In genomic region chr3:173826416-173826815, GRCh38 we compare ENCODE assay signal across 26 cellular contexts.
"Had no signal": no experiment of that assay in that cellular context is flagged by ENCODE, and none has a peak within 500 bp of the region (broad histone marks: within the 10 kb centered on the region; RNA-seq: fewer than 3 reads in every experiment).

No MANE protein-coding gene starts in this region.

- H3K27ac ChIP-seq: brain microvascular endothelial cell, gastrocnemius medialis, sigmoid colon, thoracic aorta, vagina had no signal

- H3K27ac Mint-ChIP-seq: activated CD4-positive, alpha-beta memory T cell treated with anti-CD3 and anti-CD28 coated beads, Interleukin-2, amount 10 ng/mL, durations not matched to agents 7 days and 5 days; activated CD4-positive, alpha-beta T cell treated with anti-CD3 and anti-CD28 coated beads, Interleukin-2, amount 10 ng/mL, durations not matched to agents 24 days and 14 days; activated naive CD8-positive, alpha-beta T cell treated with anti-CD3 and anti-CD28 coated beads, Interleukin-2, amount 50 U/mL, for 24 hours; mesothelial cell of epicardium; naive thymus-derived CD8-positive, alpha-beta T cell; progenitor cell of endocrine pancreas; type B pancreatic cell had no signal

- H3K27me3 Mint-ChIP-seq: activated CD4-positive, alpha-beta memory T cell treated with anti-CD3 and anti-CD28 coated beads, Interleukin-2, amount 10 ng/mL, durations not matched to agents 7 days and 5 days; activated CD4-positive, alpha-beta T cell treated with anti-CD3 and anti-CD28 coated beads, Interleukin-2, amount 10 ng/mL, durations not matched to agents 24 days and 14 days; activated naive CD8-positive, alpha-beta T cell treated with anti-CD3 and anti-CD28 coated beads, Interleukin-2, amount 50 U/mL, for 24 hours; naive thymus-derived CD8-positive, alpha-beta T cell; progenitor cell of endocrine pancreas had no signal

- H3K9me3 ChIP-seq: gastrocnemius medialis, sigmoid colon, thoracic aorta, vagina had no signal

- H3K36me3 ChIP-seq: brain microvascular endothelial cell, gastrocnemius medialis, sigmoid colon, thoracic aorta, vagina had no signal

- H3K4me3 ChIP-seq: gastrocnemius medialis, sigmoid colon, thoracic aorta, vagina had no signal

- H3K4me1 Mint-ChIP-seq: activated CD4-positive, alpha-beta memory T cell treated with anti-CD3 and anti-CD28 coated beads, Interleukin-2, amount 10 ng/mL, durations not matched to agents 7 days and 5 days; activated CD4-positive, alpha-beta T cell treated with anti-CD3 and anti-CD28 coated beads, Interleukin-2, amount 10 ng/mL, durations not matched to agents 24 days and 14 days; activated naive CD8-positive, alpha-beta T cell treated with anti-CD3 and anti-CD28 coated beads, Interleukin-2, amount 50 U/mL, for 24 hours; naive thymus-derived CD8-positive, alpha-beta T cell had no signal

- H3K9me3 Mint-ChIP-seq: activated CD4-positive, alpha-beta T cell treated with anti-CD3 and anti-CD28 coated beads, Interleukin-2, amount 10 ng/mL, durations not matched to agents 24 days and 14 days; type B pancreatic cell had no signal

- H3K4me3 Mint-ChIP-seq: activated CD4-positive, alpha-beta memory T cell treated with anti-CD3 and anti-CD28 coated beads, Interleukin-2, amount 10 ng/mL, durations not matched to agents 7 days and 5 days; activated CD4-positive, alpha-beta T cell treated with anti-CD3 and anti-CD28 coated beads, Interleukin-2, amount 10 ng/mL, durations not matched to agents 24 days and 14 days; activated naive CD8-positive, alpha-beta T cell treated with anti-CD3 and anti-CD28 coated beads, Interleukin-2, amount 50 U/mL, for 24 hours; mesothelial cell of epicardium; naive thymus-derived CD8-positive, alpha-beta T cell; type B pancreatic cell had no signal

- H3K4me1 ChIP-seq: gastrocnemius medialis, sigmoid colon, vagina had no signal

- DNase-seq: activated CD4-positive, alpha-beta memory T cell treated with anti-CD3 and anti-CD28 coated beads, Interleukin-2, amount 10 ng/mL, durations not matched to agents 7 days and 5 days; activated CD4-positive, alpha-beta T cell treated with anti-CD3 and anti-CD28 coated beads, Interleukin-2, amount 10 ng/mL, durations not matched to agents 24 days and 14 days; activated effector memory CD4-positive, alpha-beta T cell treated with anti-CD3 and anti-CD28 coated beads, Interleukin-2, amount 50 U/mL, for 16 hours; activated naive CD4-positive, alpha-beta T cell treated with anti-CD3 and anti-CD28 coated beads, Interleukin-2, amount 50 U/mL, for 16 hours; activated naive CD8-positive, alpha-beta T cell treated with anti-CD3 and anti-CD28 coated beads, Interleukin-2, amount 50 U/mL, for 24 hours; activated T-cell treated with anti-CD3 and anti-CD28 coated beads for 4 hours; brain microvascular endothelial cell; central memory CD4-positive, alpha-beta T cell; dermis blood vessel endothelial cell; effector memory CD4-positive, alpha-beta T cell; gastrocnemius medialis; hypothalamus; left ventricle myocardium superior; naive thymus-derived CD8-positive, alpha-beta T cell; retina; sigmoid colon; stimulated activated CD4-positive, alpha-beta T cell treated with anti-CD3 and anti-CD28 coated beads, Interleukin-2, amount 100 ng/mL, for 48 hours; stimulated activated naive CD4-positive, alpha-beta T cell; T-helper 9 cell had no signal

- ATAC-seq: activated CD4-positive, CD25-positive, alpha-beta regulatory T cell treated with anti-CD3 and anti-CD28 coated beads, Interleukin-2, amount 50 U/mL, for 24 hours; activated naive CD8-positive, alpha-beta T cell treated with anti-CD3 and anti-CD28 coated beads, Interleukin-2, amount 50 U/mL, for 24 hours; esophagus mucosa; gastrocnemius medialis; left ventricle myocardium superior; naive thymus-derived CD8-positive, alpha-beta T cell had no signal

- H3K27me3 ChIP-seq: brain microvascular endothelial cell, gastrocnemius medialis, sigmoid colon, vagina had no signal

- H3K36me3 Mint-ChIP-seq: mesothelial cell of epicardium; naive thymus-derived CD8-positive, alpha-beta T cell; type B pancreatic cell had no signal
